19 cellular contexts compared by ENCODE assay signal in genomic region chr12:98060421-98060820, GRCh38.
DNase-seq lines count a peak whose midpoint lies in the region; ATAC-seq and TF ChIP-seq lines count a peak whose summit lies in the region.
"Had no signal": no experiment of that assay in that cellular context is flagged by ENCODE, and none has a peak within 500 bp of the region (broad histone marks: within the 10 kb centered on the region; RNA-seq: fewer than 3 reads in every experiment).

No MANE protein-coding gene starts in this region.

- peak; percentile 43 for ATAC-seq in left lung
- ATAC-seq in HG03565 (IDR thresholded peaks at IDR 0.05; ENCODE audit: unreplicated experiment) = no peak
- ATAC-seq in GM18867 (IDR thresholded peaks at IDR 0.05; ENCODE audit: unreplicated experiment) = no peak
- ATAC-seq: CD8-positive, alpha-beta T cell; HepG2; PC-3 had no signal

- intact Hi-C loops in left lung (cut with DNase I) = no loop called here

- no peak overlapping the region for H3K9ac ChIP-seq in rectal smooth muscle tissue (ENCODE audit: low read length)
- H3K9ac ChIP-seq: KMS-11 had no signal

- H3K9me3 ChIP-seq in left lung = no peaks in the 10 kb centered on the region

- TF ChIP-seq CTCF in left lung (IDR thresholded peaks at IDR 0.05) = no peak

- H3K27ac ChIP-seq in left lung = no peak overlapping the region
- peak overlapping the region; percentile 49 for H3K27ac ChIP-seq in rectal smooth muscle tissue (ENCODE audit: low read depth, low read length)
- H3K27ac ChIP-seq: KMS-11 had no signal

- no peaks in the 10 kb centered on the region for H3K36me3 ChIP-seq in left lung
- H3K36me3 ChIP-seq in rectal smooth muscle tissue (ENCODE audit: control insufficient read depth, insufficient read depth, low read length) = no peaks in the 10 kb centered on the region

- H3K27me3 ChIP-seq in left lung (no peaks in the 10 kb centered on the region), rectal smooth muscle tissue (ENCODE audit: control insufficient read depth, insufficient read depth, low read length) (no peaks in the 10 kb centered on the region)

- H3K4me1 ChIP-seq in left lung = no peaks in the 10 kb centered on the region
- H3K4me1 ChIP-seq in rectal smooth muscle tissue (ENCODE audit: control insufficient read depth, insufficient read depth, low read length) = no peaks in the 10 kb centered on the region

- DNase-seq in COLO829 (ENCODE audit: low spot score) (peak; percentile 76), RPMI7951 (ENCODE audit: low read depth) (peak; percentile 1), left lung (no peak), NCI-H2081 (lab: John Stamatoyannopoulos, UW) (no peak), DMS 273 (lab: John Stamatoyannopoulos, UW; ENCODE audit: unreplicated experiment) (no peak)
- DNase-seq: ACHN; CD8-positive, alpha-beta T cell; EL; H7; NCI-H1092 treated with DMSO at 0.1 percent for 48 hours; NCI-H1694; NCI-H345; NCI-H526 treated with DMSO at 0.1 percent for 48 hours; PC-3 had no signal

- H3K4me3 ChIP-seq in left lung (no peak overlapping the region), rectal smooth muscle tissue (ENCODE audit: low read length) (no peak overlapping the region)

Comparison
In these comparisons a context has a peak if more than half of its experiments do, and no peak if none do; other contexts are left out.
1. DNase-seq: peak in COLO829 (single experiment) and RPMI7951 (single experiment); none in left lung (0 of 2), NCI-H2081 (0 of 2) and DMS 273 (single experiment).